In genomic region chrX:71128915-71129765, GRCh38 we compare ENCODE assay signal across 9 cellular contexts. TPM values are rescaled to one million over a fixed set of nuclear protein-coding genes. Genes with fewer than 3 reads are reported as not detected.
DNase-seq lines count a peak whose midpoint lies in the region; ATAC-seq and TF ChIP-seq lines count a peak whose summit lies in the region.
"Had no signal": no experiment of that assay in that cellular context is flagged by ENCODE, and none has a peak within 500 bp of the region (broad histone marks: within the 10 kb centered on the region; RNA-seq: fewer than 3 reads in every experiment).

No MANE protein-coding gene starts in this region.

- no peak overlapping the region for H3K4me3 ChIP-seq in gastrocnemius medialis

- no peaks in the 10 kb centered on the region for H3K9me3 ChIP-seq in gastrocnemius medialis

- peaks cover 0 to 65% of the 10 kb centered on the region in 2 donors for H3K36me3 ChIP-seq in gastrocnemius medialis

- in situ Hi-C loops in gastrocnemius medialis (cut with MboI; ENCODE audit: low sequenced_read_pairs in 4 of 4): no loop called here

- DNase-seq in NK-92 treated with Interleukin-12 subunit alpha and Interleukin-12 subunit beta, amount 100 ng/mL, for 24 hours (lab: John Stamatoyannopoulos, UW): peak; percentile 5
- no peak for DNase-seq in NK-92 (lab: John Stamatoyannopoulos, UW; ENCODE audit: unreplicated experiment)
- DNase-seq in HuH-7.5 (ENCODE audit: low spot score): peak; percentile 78
- DNase-seq in T-cell: peak; percentile 43 to 82 (median 70)
- DNase-seq in activated naive CD8-positive, alpha-beta T cell treated with anti-CD3 and anti-CD28 coated beads, Interleukin-2, amount 50 U/mL, for 24 hours: peak; percentile 71
- peak; percentile 59 for DNase-seq in left cardiac atrium
- peak; percentile 6 to 31 for DNase-seq in gastrocnemius medialis

- peaks cover 48% of the 10 kb centered on the region for H3K36me3 Mint-ChIP-seq in T-cell
- peaks cover 29% of the 10 kb centered on the region for H3K36me3 Mint-ChIP-seq in activated naive CD8-positive, alpha-beta T cell treated with anti-CD3 and anti-CD28 coated beads, Interleukin-2, amount 50 U/mL, for 24 hours (ENCODE audit: low read depth)

- intact Hi-C loops in left cardiac atrium (cut with DNase I): no loop called here
- intact Hi-C loops in gastrocnemius medialis (cut with DNase I; ENCODE audit: low total_unique reads): no loop called here

- no peak overlapping the region for H3K4me3 Mint-ChIP-seq in T-cell
- H3K4me3 Mint-ChIP-seq in activated naive CD8-positive, alpha-beta T cell treated with anti-CD3 and anti-CD28 coated beads, Interleukin-2, amount 50 U/mL, for 24 hours: no peak overlapping the region

- H3K4me1 ChIP-seq in gastrocnemius medialis: no peaks in the 10 kb centered on the region

- peak overlapping the region; percentile 78 to 89 for H3K27ac Mint-ChIP-seq in T-cell
- H3K27ac Mint-ChIP-seq in activated naive CD8-positive, alpha-beta T cell treated with anti-CD3 and anti-CD28 coated beads, Interleukin-2, amount 50 U/mL, for 24 hours: peak overlapping the region; percentile 83

- H3K27me3 ChIP-seq in gastrocnemius medialis: no peaks in the 10 kb centered on the region

- H3K27ac ChIP-seq in gastrocnemius medialis: no peak overlapping the region

- CTCF ChIA-PET in T-cell (lab: Charles Lee): interaction anchor here (0.5 to 3.0 kb wide), 16 partner anchors 9 to 255 kb away, joined by 3 to 25 read pairs (median 4); partner anchors contain the start of genes FOXO4 (in 1 of the 2), IL2RG (in 1 of the 2) and MED12 (in 1 of the 2)

- H3K4me1 Mint-ChIP-seq in T-cell: peaks cover 8 to 21% (median 20%) of the 10 kb centered on the region in 3 donors
- peaks cover 11% of the 10 kb centered on the region for H3K4me1 Mint-ChIP-seq in activated naive CD8-positive, alpha-beta T cell treated with anti-CD3 and anti-CD28 coated beads, Interleukin-2, amount 50 U/mL, for 24 hours

- POLR2A ChIA-PET in T-cell (lab: Charles Lee): interaction anchor here (0.6 to 2.6 kb wide), 5 partner anchors 11 to 26 kb away, joined by 3 to 9 read pairs (median 4); partner anchors contain the start of genes IL2RG (in 1 of the 2) and MED12 (in 1 of the 2)

- no peak for TF ChIP-seq POLR2A in gastrocnemius medialis (IDR thresholded peaks at IDR 0.05)

- H3K27me3 Mint-ChIP-seq in T-cell: peaks cover 0 to 23% of the 10 kb centered on the region in 2 donors
- no peaks in the 10 kb centered on the region for H3K27me3 Mint-ChIP-seq in activated naive CD8-positive, alpha-beta T cell treated with anti-CD3 and anti-CD28 coated beads, Interleukin-2, amount 50 U/mL, for 24 hours

- peak; percentile 21 to 61 (median 46) for TF ChIP-seq CTCF in gastrocnemius medialis (IDR thresholded peaks at IDR 0.05 in 4 of 5, conservative IDR thresholded peaks at IDR 0.05 in 1 of 5)

- no peaks in the 10 kb centered on the region for H3K9me3 Mint-ChIP-seq in T-cell
- H3K9me3 Mint-ChIP-seq in activated naive CD8-positive, alpha-beta T cell treated with anti-CD3 and anti-CD28 coated beads, Interleukin-2, amount 50 U/mL, for 24 hours: no peaks in the 10 kb centered on the region

- ATAC-seq in T-cell (replicated peaks in 1 of 4) (peak; percentile 86 to 96 (median 90)), left cardiac atrium (peak; percentile 77 to 80), gastrocnemius medialis (peak in 1 of 2 donors; percentile 60), GM21515 (IDR thresholded peaks at IDR 0.05; ENCODE audit: unreplicated experiment) (no peak)
- peak; percentile 84 for ATAC-seq in activated naive CD8-positive, alpha-beta T cell treated with anti-CD3 and anti-CD28 coated beads, Interleukin-2, amount 50 U/mL, for 24 hours

RNA-seq across cellular contexts. Expression of gene MED12, which starts 10.7 kb away (rescaled TPM):
- total RNA-seq in T-cell (10 to 100 TPM; 63.8 to 78.3 (median 72.0) TPM), left cardiac atrium (10 to 100 TPM; 21.1 to 23.8 TPM), gastrocnemius medialis (10 to 100 TPM; 11.8 to 25.5 (median 17.4) TPM)

RNA-seq across cellular contexts. Expression of gene NLGN3, which starts 15.5 kb away (rescaled TPM):
- total RNA-seq in T-cell (1 to 10 TPM; 2.9 to 3.7 (median 3.2) TPM), left cardiac atrium (under 1 TPM; 0.52 to 0.97 TPM), gastrocnemius medialis (under 1 TPM in 3 of 4 donors, not detected in 1; 0.31 to 0.39 (median 0.31) TPM)

RNA-seq across cellular contexts. Expression of gene IL2RG, which starts 17.8 kb away (rescaled TPM):
- total RNA-seq in T-cell (100 to 1,000 TPM; 285 to 380 (median 312) TPM), left cardiac atrium (1 to 10 TPM; 1.8 to 2.6 TPM), gastrocnemius medialis (1 to 10 TPM in 2 of 4 donors, under 1 TPM in 1, not detected in 1; 0.78 to 3.6 (median 1.3) TPM)

RNA-seq across cellular contexts. Expression of gene CXorf65, which starts 22.6 kb away (rescaled TPM):
- total RNA-seq in T-cell (10 to 100 TPM; 33.8 to 86.6 (median 39.6) TPM), left cardiac atrium (not detected), gastrocnemius medialis (not detected)
- total RNA-seq: temporal lobe had no signal

RNA-seq across cellular contexts. Expression of gene FOXO4, which starts 33.5 kb away (rescaled TPM):
- 10 to 100 TPM; 30.4 to 45.9 (median 38.1) TPM for total RNA-seq in T-cell
- 10 to 100 TPM; 28.5 to 30.9 TPM for total RNA-seq in left cardiac atrium
- total RNA-seq in gastrocnemius medialis: 10 to 100 TPM; 35.2 to 48.0 (median 41.8) TPM

Comparison
In these comparisons a context has a peak if more than half of its experiments do, and no peak if none do; other contexts are left out.
1. RNA of gene IL2RG, which starts 17.8 kb away (total RNA-seq): 285 to 380 TPM in T-cell; 1.8 to 2.6 TPM in left cardiac atrium and 0.78 to 3.6 TPM in gastrocnemius medialis; every median in the first group is over 10 times any median in the second.